Comparison of ENCODE assay signal across 8 cellular contexts in genomic region chr1:84973493-84974334, GRCh38. TPM values are rescaled to one million over a fixed set of nuclear protein-coding genes. Genes with fewer than 3 reads are reported as not detected.
DNase-seq lines count a peak whose midpoint lies in the region; ATAC-seq and TF ChIP-seq lines count a peak whose summit lies in the region.

No MANE protein-coding gene starts in this region.

- H3K79me2 ChIP-seq in GM23248 (ENCODE audit: insufficient read depth), result no peaks in the 10 kb centered on the region

- H3K4me3 Mint-ChIP-seq in Caco-2 (ENCODE audit: unreplicated experiment) (no peak overlapping the region), T-cell (no peak overlapping the region)

- in situ Hi-C loops in GM23248 (cut with MboI), result no loop called here

- no peak for ATAC-seq in T-cell (replicated peaks in 1 of 4)

- H3K4me3 ChIP-seq in GM23248 (no peak overlapping the region), foreskin fibroblast (ENCODE audit: low read depth in 1 of 2, low read length in 2 of 2) (no peak overlapping the region), Caco-2 (ENCODE audit: low read depth, low read length) (no peak overlapping the region)

- BruUV-seq in Caco-2 (replicated peaks; lab: Mats Ljungman, UMichigan), result no TSS peak

- intact Hi-C loops in Caco-2 (cut with micrococcal nuclease; ENCODE audit: unreplicated experiment), result no loop called here

- TF ChIP-seq CTCF in foreskin fibroblast (IDR thresholded peaks at IDR 0.05; ENCODE audit: low read depth, low read length) (no peak), Caco-2 (IDR thresholded peaks at IDR 0.05; ENCODE audit: insufficient read depth in 1 of 2, low read depth in 1 of 2, low read length in 1 of 2, severe bottlenecking in 1 of 2, unreplicated experiment in 1 of 2) (no peak)

- H3K4me1 Mint-ChIP-seq in Caco-2 (ENCODE audit: low read depth, unreplicated experiment) (no peaks in the 10 kb centered on the region), T-cell (peaks cover 8 to 49% (median 22%) of the 10 kb centered on the region in 3 donors)

- H2AFZ ChIP-seq in GM23248, result no peak overlapping the region

- H3K4me2 ChIP-seq in GM23248 (ENCODE audit: unreplicated experiment), result no peak overlapping the region

- no peaks in the 10 kb centered on the region for H4K20me1 ChIP-seq in GM23248 (ENCODE audit: insufficient read depth)

- no peak overlapping the region for H3K27ac ChIP-seq in GM23248

- no peak overlapping the region for H3K9ac ChIP-seq in GM23248

- H3K9me3 Mint-ChIP-seq in Caco-2 (ENCODE audit: unreplicated experiment), result no peaks in the 10 kb centered on the region
- no peaks in the 10 kb centered on the region for H3K9me3 Mint-ChIP-seq in T-cell

- POLR2A ChIA-PET in Caco-2 (lab: Charles Lee), result no interaction called here
- POLR2A ChIA-PET in T-cell (lab: Charles Lee), result no interaction called here

- H3K27me3 ChIP-seq in GM23248 (replicated peaks; ENCODE audit: insufficient read depth) (no peaks in the 10 kb centered on the region), Caco-2 (replicated peaks; ENCODE audit: control insufficient read depth, insufficient read depth, low read length) (no peaks in the 10 kb centered on the region)

- H3K36me3 Mint-ChIP-seq in Caco-2 (ENCODE audit: insufficient read depth, unreplicated experiment) (no peaks in the 10 kb centered on the region), T-cell (peaks cover 12% of the 10 kb centered on the region)

- 87 to 92% methylated on average over 7 of the region's 7 CpGs for WGBS in GM23248 (ENCODE audit: low coverage in 1 of 2, low lambda C conversion rate in 2 of 2, missing lambda C conversion rate in 2 of 2), 2 experiments

- H3K27ac Mint-ChIP-seq in Caco-2 (ENCODE audit: unreplicated experiment), result no peak overlapping the region
- H3K27ac Mint-ChIP-seq in T-cell, result no peak overlapping the region

- H3F3A ChIP-seq in GM23248 (ENCODE audit: insufficient read depth), result no peaks in the 10 kb centered on the region

- no peaks in the 10 kb centered on the region for H3K4me1 ChIP-seq in GM23248 (ENCODE audit: insufficient read depth)
- no peaks in the 10 kb centered on the region for H3K4me1 ChIP-seq in Caco-2

- H3K27me3 Mint-ChIP-seq in Caco-2 (ENCODE audit: insufficient read depth, unreplicated experiment) (peaks cover 7% of the 10 kb centered on the region), T-cell (peaks cover 0 to 2% of the 10 kb centered on the region in 2 donors)

- CTCF ChIA-PET in Caco-2 (lab: Charles Lee) (no interaction called here), T-cell (lab: Charles Lee) (interaction anchor here in 1 of 2 donors (1.0 kb wide), 1 partner anchor 17 kb away, joined by 3 read pairs; no protein-coding TSS in a partner anchor)

- DNase-seq in NCI-H1417 (lab: John Stamatoyannopoulos, UW) (peak in 2 of 3 experiments; percentile 2 to 80), NCI-H1417 treated with DMSO at 0.1 percent for 48 hours (lab: John Stamatoyannopoulos, UW) (no peak), GM23248 (peak; percentile 54), M059J (ENCODE audit: low read depth) (peak; percentile 22), foreskin fibroblast (peak; percentile 55 to 82), NCI-H1694 treated with DMSO at 0.1 percent for 48 hours (lab: John Stamatoyannopoulos, UW) (no peak), Caco-2 (no peak), T-cell (no peak)

- H3K9me3 ChIP-seq in GM23248 (ENCODE audit: low read depth), result no peaks in the 10 kb centered on the region
- no peaks in the 10 kb centered on the region for H3K9me3 ChIP-seq in Caco-2

- no peaks in the 10 kb centered on the region for H3K9me2 ChIP-seq in GM23248 (ENCODE audit: insufficient read depth)

- H3K36me3 ChIP-seq in GM23248 (ENCODE audit: low read depth), result no peaks in the 10 kb centered on the region
- no peaks in the 10 kb centered on the region for H3K36me3 ChIP-seq in Caco-2 (ENCODE audit: control insufficient read depth, insufficient read depth, low read length)

RNA-seq across cellular contexts. Expression of gene MCOLN2, which starts 23.2 kb away (rescaled TPM):
- total RNA-seq in GM23248 (2014; rRNA removed; shearing (Covaris generic)), result 1.0 TPM in 1 of 2 replicates, not detected in the other
- polyA plus RNA-seq in GM23248 (2016; fragmentation: Nextera tagmentation; extraction: Ambion mirVana), result 0.25 and 0.31 TPM in 2 replicates
- total RNA-seq in M059J (2014; rRNA removed; shearing (Covaris generic)), result 7.7 and 9.6 TPM in 2 replicates
- total RNA-seq in Caco-2 (2022), result not detected in 2 replicates
- 10 to 100 TPM in 4 of 5 donors, 1 to 10 TPM in 1; 7.6 to 19.3 (median 15.8) TPM for total RNA-seq in T-cell

Comparison
In these comparisons a context has a peak if more than half of its experiments do, and no peak if none do; other contexts are left out.
1. DNase-seq: peak in NCI-H1417 (2 of 3), GM23248 (single experiment), M059J (single experiment) and foreskin fibroblast (2 of 2); none in NCI-H1417 treated with DMSO at 0.1 percent for 48 hours (single experiment), NCI-H1694 treated with DMSO at 0.1 percent for 48 hours (single experiment), Caco-2 (0 of 2) and T-cell (0 of 34).